In the genomic region with DNA sequence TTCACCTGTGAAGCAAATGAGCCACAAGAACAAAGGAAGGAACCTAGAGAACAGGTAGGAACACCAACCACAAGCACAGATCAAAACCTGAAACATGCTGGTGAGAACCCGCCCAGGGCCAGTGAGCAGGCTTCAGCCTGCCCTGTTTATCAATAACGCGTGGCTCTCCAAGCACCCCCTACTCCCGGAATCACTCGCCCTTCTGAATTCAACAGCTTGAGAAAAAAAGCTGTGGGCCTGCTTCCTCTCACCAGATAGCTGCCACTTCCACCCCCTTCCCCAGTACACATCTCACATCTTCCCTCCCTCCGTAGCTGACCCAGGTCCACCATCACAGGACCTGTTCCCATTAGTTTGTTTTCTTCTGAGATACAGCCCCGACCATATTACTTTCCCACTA, we compare ENCODE assay signal across 11 cellular contexts. TPM values are rescaled to one million over a fixed set of nuclear protein-coding genes. Genes with fewer than 3 reads are reported as not detected.
DNase-seq lines count a peak whose midpoint lies in the region; ATAC-seq lines count a peak whose summit lies in the region.
"Had no signal": no experiment of that assay in that cellular context is flagged by ENCODE, and none has a peak within 500 bp of the region (broad histone marks: within the 10 kb centered on the region; RNA-seq: fewer than 3 reads in every experiment).

No MANE protein-coding gene starts in this region.

- no peaks in the 10 kb centered on the region for H3K9me3 Mint-ChIP-seq in activated naive CD8-positive, alpha-beta T cell treated with anti-CD3 and anti-CD28 coated beads, Interleukin-2, amount 10 ng/mL, durations not matched to agents 7 days and 5 days

- DNase-seq in activated naive CD8-positive, alpha-beta T cell treated with anti-CD3 and anti-CD28 coated beads, Interleukin-2, amount 10 ng/mL, durations not matched to agents 7 days and 5 days = no peak
- DNase-seq in posterior vena cava (ENCODE audit: low spot score) (peak; percentile 41), C1 segment of cervical spinal cord (lab: John Stamatoyannopoulos, UW) (no peak), NCI-H1092 treated with DMSO at 0.1 percent for 48 hours (lab: John Stamatoyannopoulos, UW) (no peak), NCI-H446 treated with DMSO at 0.1 percent for 48 hours (lab: John Stamatoyannopoulos, UW) (no peak)
- DNase-seq: central memory CD4-positive, alpha-beta T cell; GM23248; NCI-H82; psoas muscle had no signal

- H3K4me1 Mint-ChIP-seq in activated naive CD8-positive, alpha-beta T cell treated with anti-CD3 and anti-CD28 coated beads, Interleukin-2, amount 10 ng/mL, durations not matched to agents 7 days and 5 days = peaks cover 43% of the 10 kb centered on the region

- ATAC-seq in GM18858 (IDR thresholded peaks at IDR 0.05; ENCODE audit: unreplicated experiment) (peak; percentile 18), GM21528 (IDR thresholded peaks at IDR 0.05; ENCODE audit: low FRiP score, unreplicated experiment) (peak; percentile 39)
- peak; percentile 43 for ATAC-seq in activated naive CD8-positive, alpha-beta T cell treated with anti-CD3 and anti-CD28 coated beads, Interleukin-2, amount 10 ng/mL, durations not matched to agents 7 days and 5 days (ENCODE audit: low read depth)
- ATAC-seq: psoas muscle had no signal

- peak overlapping the region; percentile 23 for H3K4me3 Mint-ChIP-seq in activated naive CD8-positive, alpha-beta T cell treated with anti-CD3 and anti-CD28 coated beads, Interleukin-2, amount 10 ng/mL, durations not matched to agents 7 days and 5 days

- H3K27ac Mint-ChIP-seq in activated naive CD8-positive, alpha-beta T cell treated with anti-CD3 and anti-CD28 coated beads, Interleukin-2, amount 10 ng/mL, durations not matched to agents 7 days and 5 days = peak overlapping the region; percentile 64

- intact Hi-C loops in posterior vena cava (cut with DNase I) = no loop called here

- peaks cover 9% of the 10 kb centered on the region for H3K36me3 Mint-ChIP-seq in activated naive CD8-positive, alpha-beta T cell treated with anti-CD3 and anti-CD28 coated beads, Interleukin-2, amount 10 ng/mL, durations not matched to agents 7 days and 5 days

- POLR2A ChIA-PET in activated naive CD8-positive, alpha-beta T cell treated with anti-CD3 and anti-CD28 coated beads, Interleukin-2, amount 10 ng/mL, durations not matched to agents 7 days and 5 days (lab: Charles Lee) = interaction anchor here (0.8 kb wide), 1 partner anchor 30 kb away, joined by 3 read pairs; the partner anchor contains the start of gene B4GALT1

- no peaks in the 10 kb centered on the region for H3K27me3 Mint-ChIP-seq in activated naive CD8-positive, alpha-beta T cell treated with anti-CD3 and anti-CD28 coated beads, Interleukin-2, amount 10 ng/mL, durations not matched to agents 7 days and 5 days

RNA-seq across cellular contexts. Expression of gene B4GALT1, which starts 30.4 kb away (rescaled TPM):
- total RNA-seq in activated naive CD8-positive, alpha-beta T cell treated with anti-CD3 and anti-CD28 coated beads, Interleukin-2, amount 10 ng/mL, durations not matched to agents 7 days and 5 days = 10 to 100 TPM; 34.6 to 35.7 TPM
- 100 to 1,000 TPM in 1 of 2 donors, 10 to 100 TPM in 1; 76.8 to 107 TPM for total RNA-seq in posterior vena cava
